ENCODE assay signal across 8 cellular contexts in genomic region chr3:129428382-129429079, GRCh38. TPM values are rescaled to one million over a fixed set of nuclear protein-coding genes. Genes with fewer than 3 reads are reported as not detected.
DNase-seq lines count a peak whose midpoint lies in the region; ATAC-seq, FAIRE-seq and TF ChIP-seq lines count a peak whose summit lies in the region.

Gene EFCAB12 (minus strand): TSS chr3:129428636. CDS start chr3:129428488, 148 bp downstream.

- no peaks in the 10 kb centered on the region for H3K36me3 ChIP-seq in colonic mucosa

- peaks cover 5% of the 10 kb centered on the region for H3K27me3 Mint-ChIP-seq in activated CD4-positive, alpha-beta T cell treated with anti-CD3 and anti-CD28 coated beads, Interleukin-2, amount 10 ng/mL, durations not matched to agents 7 days and 5 days

- peaks cover 29% of the 10 kb centered on the region for H3K36me3 Mint-ChIP-seq in activated CD4-positive, alpha-beta T cell treated with anti-CD3 and anti-CD28 coated beads, Interleukin-2, amount 10 ng/mL, durations not matched to agents 7 days and 5 days (ENCODE audit: low read depth)

- no peak for TF ChIP-seq CTCF in colonic mucosa (IDR thresholded peaks at IDR 0.05)

- H3K27ac Mint-ChIP-seq in activated CD4-positive, alpha-beta T cell treated with anti-CD3 and anti-CD28 coated beads, Interleukin-2, amount 10 ng/mL, durations not matched to agents 7 days and 5 days: peak within 1 kb of the TSS; percentile 66

- no peaks in the 10 kb centered on the region for H3K27me3 ChIP-seq in colonic mucosa

- peak within 1 kb of the TSS; percentile 35 for H3K4me3 ChIP-seq in colonic mucosa

- H3K4me1 Mint-ChIP-seq in activated CD4-positive, alpha-beta T cell treated with anti-CD3 and anti-CD28 coated beads, Interleukin-2, amount 10 ng/mL, durations not matched to agents 7 days and 5 days: peaks cover 33% of the 10 kb centered on the region

- DNase-seq in GM18507 (ENCODE audit: extremely low spot score, insufficient read length, low read depth) (peak; percentile 72), NCI-H2171 treated with DMSO at 0.1 percent for 48 hours (lab: John Stamatoyannopoulos, UW) (peak; percentile 97), colonic mucosa (peak; percentile 97), left colon (peak; percentile 94 to 96), SKM-1 (lab: John Stamatoyannopoulos, UW; ENCODE audit: unreplicated experiment) (no peak)
- DNase-seq in activated CD4-positive, alpha-beta T cell treated with anti-CD3 and anti-CD28 coated beads, Interleukin-2, amount 10 ng/mL, durations not matched to agents 7 days and 5 days: peak; percentile 91
- DNase-seq in stimulated activated CD4-positive, alpha-beta T cell treated with anti-CD3 and anti-CD28 coated beads, Interleukin-15, amount 100 ng/mL, for 48 hours (ENCODE audit: low read depth in 2 of 2): peak; percentile 77 to 87

- peak; percentile 87 for FAIRE-seq in GM18507 (lab: Jason Lieb, UNC)

- ATAC-seq in HG02981 (IDR thresholded peaks at IDR 0.05; ENCODE audit: unreplicated experiment) (peak; percentile 87), left colon (peak; percentile 95)

- intact Hi-C loops in colonic mucosa (cut with DNase I): no loop called here
- intact Hi-C loops in left colon (cut with DNase I, micrococcal nuclease): no loop called here

- peak within 1 kb of the TSS; percentile 59 for H3K4me3 Mint-ChIP-seq in activated CD4-positive, alpha-beta T cell treated with anti-CD3 and anti-CD28 coated beads, Interleukin-2, amount 10 ng/mL, durations not matched to agents 7 days and 5 days

- H3K9me3 ChIP-seq in colonic mucosa: no peaks in the 10 kb centered on the region

- POLR2A ChIA-PET in activated CD4-positive, alpha-beta T cell treated with anti-CD3 and anti-CD28 coated beads, Interleukin-2, amount 10 ng/mL, durations not matched to agents 7 days and 5 days (lab: Charles Lee): no interaction called here

- no peaks in the 10 kb centered on the region for H3K4me1 ChIP-seq in colonic mucosa

- peak within 1 kb of the TSS; percentile 18 for H3K27ac ChIP-seq in colonic mucosa

- H3K9ac ChIP-seq in colonic mucosa (ENCODE audit: low read depth in 2 of 2, low read length in 2 of 2): peak within 1 kb of the TSS in 1 of 2 donors; percentile 70

- peaks cover 5% of the 10 kb centered on the region for H3K9me3 Mint-ChIP-seq in activated CD4-positive, alpha-beta T cell treated with anti-CD3 and anti-CD28 coated beads, Interleukin-2, amount 10 ng/mL, durations not matched to agents 7 days and 5 days

- CTCF ChIA-PET in activated CD4-positive, alpha-beta T cell treated with anti-CD3 and anti-CD28 coated beads, Interleukin-2, amount 10 ng/mL, durations not matched to agents 7 days and 5 days (lab: Charles Lee): interaction anchor here (0.7 to 3.5 kb wide), 5 partner anchors 9 to 28 kb away, joined by 3 to 20 read pairs (median 5); partner anchors contain the start of genes IFT122 and MBD4

RNA-seq across cellular contexts. Expression of gene EFCAB12, which starts in this region (rescaled TPM):
- under 1 TPM; 0.69 TPM for total RNA-seq in activated CD4-positive, alpha-beta T cell treated with anti-CD3 and anti-CD28 coated beads, Interleukin-2, amount 10 ng/mL, durations not matched to agents 7 days and 5 days
- total RNA-seq in colonic mucosa: under 1 TPM; 0.16 to 0.47 TPM
- under 1 TPM; 0.56 to 0.58 TPM for total RNA-seq in left colon

Comparison
In these comparisons a context has a peak if more than half of its experiments do, and no peak if none do; other contexts are left out.
1. Peak in DNase-seq in activated CD4-positive, alpha-beta T cell treated with anti-CD3 and anti-CD28 coated beads, Interleukin-2, amount 10 ng/mL, durations not matched to agents 7 days and 5 days; RNA of the gene not detected or under 1 TPM.
2. Peak in DNase-seq, H3K4me3 ChIP-seq and H3K27ac ChIP-seq in colonic mucosa; RNA of the gene not detected or under 1 TPM.
3. Peak in DNase-seq and ATAC-seq in left colon; RNA of the gene not detected or under 1 TPM.